ENCODE assay signal across 13 cellular contexts in genomic region chr6:37554480-37554819, GRCh38. TPM values are rescaled to one million over a fixed set of nuclear protein-coding genes. Genes with fewer than 3 reads are reported as not detected.
DNase-seq lines count a peak whose midpoint lies in the region; ATAC-seq and TF ChIP-seq lines count a peak whose summit lies in the region.
"Had no signal": no experiment of that assay in that cellular context is flagged by ENCODE, and none has a peak within 500 bp of the region (broad histone marks: within the 10 kb centered on the region; RNA-seq: fewer than 3 reads in every experiment).

No MANE protein-coding gene starts in this region.

- H3K9me3 Mint-ChIP-seq in memory B cell: no peaks in the 10 kb centered on the region
- H3K9me3 Mint-ChIP-seq: activated T-cell treated with anti-CD3 and anti-CD28 coated beads, Interleukin-2, amount 50 U/mL, for 4 hours; immature natural killer cell had no signal

- DNase-seq in AG20443 (ENCODE audit: low spot score): peak; percentile 57
- DNase-seq in T-helper 17 cell: no peak
- no peak for DNase-seq in memory B cell (ENCODE audit: low spot score in 2 of 2)
- no peak for DNase-seq in Kasumi-1 (lab: John Stamatoyannopoulos, UW)
- DNase-seq in NCI-H524 (lab: John Stamatoyannopoulos, UW): no peak
- no peak for DNase-seq in right cardiac atrium
- DNase-seq in left lung: no peak
- DNase-seq: activated T-cell treated with anti-CD3 and anti-CD28 coated beads, Interleukin-2, amount 50 U/mL, for 4 hours; central memory CD4-positive, alpha-beta T cell; esophagus squamous epithelium; immature natural killer cell had no signal

- H3K27me3 ChIP-seq in right cardiac atrium (ENCODE audit: control insufficient read depth, insufficient read depth) (no peaks in the 10 kb centered on the region), left lung (peaks cover 0 to 40% of the 10 kb centered on the region in 2 donors)

- H3K27ac ChIP-seq in right cardiac atrium (ENCODE audit: low read length): no peak overlapping the region
- H3K27ac ChIP-seq in left lung: no peak overlapping the region
- H3K27ac ChIP-seq: esophagus squamous epithelium, suprapubic skin had no signal

- peak; percentile 33 for TF ChIP-seq POLR2A in GM18951 (IDR thresholded peaks at IDR 0.05; ENCODE audit: extremely low read depth, insufficient read depth, insufficient read length)

- ATAC-seq in T-helper 17 cell: no peak
- no peak for ATAC-seq in memory B cell (ENCODE audit: low read depth)
- no peak for ATAC-seq in right cardiac atrium
- no peak for ATAC-seq in left lung

- intact Hi-C loops in right cardiac atrium (cut with DNase I) (no loop called here), left lung (cut with DNase I) (no loop called here)

- H3K9me3 ChIP-seq in T-helper 17 cell (ENCODE audit: control insufficient read depth, low read length, poor library complexity, severe bottlenecking): no peaks in the 10 kb centered on the region
- no peaks in the 10 kb centered on the region for H3K9me3 ChIP-seq in right cardiac atrium (ENCODE audit: control insufficient read depth, low read length)
- no peaks in the 10 kb centered on the region for H3K9me3 ChIP-seq in left lung
- H3K9me3 ChIP-seq: esophagus squamous epithelium, suprapubic skin had no signal

- H3K27me3 Mint-ChIP-seq in T-helper 17 cell (peaks cover 5% of the 10 kb centered on the region), memory B cell (no peaks in the 10 kb centered on the region)

- H3K27ac Mint-ChIP-seq in T-helper 17 cell: peak overlapping the region; percentile 83
- H3K27ac Mint-ChIP-seq in memory B cell: peak overlapping the region; percentile 83

- no peaks in the 10 kb centered on the region for H3K36me3 ChIP-seq in left lung
- H3K36me3 ChIP-seq: esophagus squamous epithelium, suprapubic skin had no signal

- H3K4me1 Mint-ChIP-seq in T-helper 17 cell (peaks cover 33% of the 10 kb centered on the region), memory B cell (peaks cover 62% of the 10 kb centered on the region)

- no peaks in the 10 kb centered on the region for H3K36me3 Mint-ChIP-seq in T-helper 17 cell (ENCODE audit: low read depth)
- no peaks in the 10 kb centered on the region for H3K36me3 Mint-ChIP-seq in memory B cell

- WGBS in right cardiac atrium: 91% methylated on average over 6 of the region's 6 CpGs

- H3K4me3 Mint-ChIP-seq in T-helper 17 cell: no peak overlapping the region
- H3K4me3 Mint-ChIP-seq in memory B cell: peak overlapping the region; percentile 60
- H3K4me3 Mint-ChIP-seq: activated T-cell treated with anti-CD3 and anti-CD28 coated beads, Interleukin-2, amount 50 U/mL, for 4 hours had no signal

- H3K4me3 ChIP-seq in right cardiac atrium (ENCODE audit: low read length): no peak overlapping the region
- no peak overlapping the region for H3K4me3 ChIP-seq in left lung
- H3K4me3 ChIP-seq: esophagus squamous epithelium, suprapubic skin had no signal

- H3K4me1 ChIP-seq in right cardiac atrium (ENCODE audit: control insufficient read depth, insufficient read depth, low read length) (no peaks in the 10 kb centered on the region), left lung (no peaks in the 10 kb centered on the region)
- H3K4me1 ChIP-seq: suprapubic skin had no signal

- TF ChIP-seq CTCF in left lung (IDR thresholded peaks at IDR 0.05): no peak

- in situ Hi-C loops in GM18951 (cut with MboI; ENCODE audit: low sequenced_read_pairs, unreplicated experiment): loop anchor here (10.0 kb wide), 1 partner anchor 60 kb away; the partner anchor contains the start of gene CCDC167

RNA-seq across cellular contexts. Expression of gene CCDC167, which starts 54.8 kb away (rescaled TPM):
- 10 to 100 TPM; 29.6 to 43.7 TPM for total RNA-seq in T-helper 17 cell
- 10 to 100 TPM; 18.8 to 27.6 (median 20.3) TPM for total RNA-seq in right cardiac atrium
- polyA plus RNA-seq in right cardiac atrium: 63.8 TPM
- 10 to 100 TPM; 18.2 to 21.5 TPM for total RNA-seq in left lung
